In genomic region chr12:57182918-57183575, GRCh38 we compare ENCODE assay signal across 2 cellular contexts.
TF ChIP-seq lines count a peak whose summit lies in the region.

No MANE protein-coding gene starts in this region.

TF ChIP-seq in HEK293, 187 proteins besides CTCF, POLR2A, EP300 and RAD21 (continued from another document and continues in another):
- no peak for TF ChIP-seq ZNF704 (tag by site-specific recombination; IDR thresholded peaks at IDR 0.05)
- no peak for TF ChIP-seq GLIS1 (tag by site-specific recombination; IDR thresholded peaks at IDR 0.05)
- 0 out of 2 replicates have a peak, but pooled peaks have one; percentile 66 for TF ChIP-seq ZBTB48 (tag by site-specific recombination; IDR thresholded peaks at IDR 0.05)
- TF ChIP-seq ZNF623 (tag by site-specific recombination; IDR thresholded peaks at IDR 0.05) = no peak
- peak; percentile 41; the same call in 1 of the 2 replicates for TF ChIP-seq PRDM10 (tag by site-specific recombination; IDR thresholded peaks at IDR 0.05)
- no peak for TF ChIP-seq ZNF354C (tag by site-specific recombination; IDR thresholded peaks at IDR 0.05; ENCODE audit: borderline replicate concordance, low read depth)
- TF ChIP-seq ZNF670 (tag by site-specific recombination; IDR thresholded peaks at IDR 0.05; ENCODE audit: low read depth) = no peak
- no peak for TF ChIP-seq ZFP3 (tag by site-specific recombination; IDR thresholded peaks at IDR 0.05; ENCODE audit: low read depth)
- peak; percentile 64; the same call in 1 of the 2 replicates for TF ChIP-seq ZNF2 (tag by site-specific recombination; IDR thresholded peaks at IDR 0.05)
- no peak for TF ChIP-seq ZNF174 (tag by site-specific recombination; IDR thresholded peaks at IDR 0.05)
- no peak for TF ChIP-seq ZNF280C (tag by site-specific recombination; IDR thresholded peaks at IDR 0.05)
- TF ChIP-seq OVOL3 (tag by site-specific recombination; IDR thresholded peaks at IDR 0.05) = no peak
- TF ChIP-seq ZNF529 (tag by site-specific recombination; IDR thresholded peaks at IDR 0.05; ENCODE audit: insufficient replicate concordance) = no peak
- peak; percentile 83 for TF ChIP-seq KLF17 (tag by site-specific recombination; IDR thresholded peaks at IDR 0.05)
- TF ChIP-seq ZNF677 (tag by site-specific recombination; IDR thresholded peaks at IDR 0.05) = no peak
- no peak for TF ChIP-seq ZFP37 (tag by site-specific recombination; IDR thresholded peaks at IDR 0.05)
- peak; percentile 89 for TF ChIP-seq KLF1 (tag by site-specific recombination; IDR thresholded peaks at IDR 0.05)
- TF ChIP-seq ZNF626 (tag by site-specific recombination; IDR thresholded peaks at IDR 0.05) = no peak
- no peak for TF ChIP-seq ZNF501 (tag by site-specific recombination; IDR thresholded peaks at IDR 0.05)
- no peak for TF ChIP-seq INSM2 (tag by site-specific recombination; IDR thresholded peaks at IDR 0.05)
- TF ChIP-seq ZNF155 (tag by site-specific recombination; IDR thresholded peaks at IDR 0.05) = no peak

TF ChIP-seq in SK-N-SH, 30 proteins besides CTCF, POLR2A, EP300 and RAD21 (continued from another document):
- TF ChIP-seq REST (IDR thresholded peaks at IDR 0.05; ENCODE audit: low read depth, low read length) (0 out of 2 replicates have a peak, but pooled peaks have one; percentile 13), SMC3 (IDR thresholded peaks at IDR 0.05; ENCODE audit: low read depth, low read length) (peak; percentile 74), RXRA (IDR thresholded peaks at IDR 0.05; ENCODE audit: borderline replicate concordance, low read depth) (no peak)
